ENCODE assay signal across 1 cellular context in genomic region chr4:137425281-137425680, GRCh38.
TF ChIP-seq lines count a peak whose summit lies in the region.

No MANE protein-coding gene starts in this region.

TF ChIP-seq in GM23338, 12 proteins besides CTCF, POLR2A, EP300 and RAD21 (continued from another document):
- TF ChIP-seq, protein P1, sequence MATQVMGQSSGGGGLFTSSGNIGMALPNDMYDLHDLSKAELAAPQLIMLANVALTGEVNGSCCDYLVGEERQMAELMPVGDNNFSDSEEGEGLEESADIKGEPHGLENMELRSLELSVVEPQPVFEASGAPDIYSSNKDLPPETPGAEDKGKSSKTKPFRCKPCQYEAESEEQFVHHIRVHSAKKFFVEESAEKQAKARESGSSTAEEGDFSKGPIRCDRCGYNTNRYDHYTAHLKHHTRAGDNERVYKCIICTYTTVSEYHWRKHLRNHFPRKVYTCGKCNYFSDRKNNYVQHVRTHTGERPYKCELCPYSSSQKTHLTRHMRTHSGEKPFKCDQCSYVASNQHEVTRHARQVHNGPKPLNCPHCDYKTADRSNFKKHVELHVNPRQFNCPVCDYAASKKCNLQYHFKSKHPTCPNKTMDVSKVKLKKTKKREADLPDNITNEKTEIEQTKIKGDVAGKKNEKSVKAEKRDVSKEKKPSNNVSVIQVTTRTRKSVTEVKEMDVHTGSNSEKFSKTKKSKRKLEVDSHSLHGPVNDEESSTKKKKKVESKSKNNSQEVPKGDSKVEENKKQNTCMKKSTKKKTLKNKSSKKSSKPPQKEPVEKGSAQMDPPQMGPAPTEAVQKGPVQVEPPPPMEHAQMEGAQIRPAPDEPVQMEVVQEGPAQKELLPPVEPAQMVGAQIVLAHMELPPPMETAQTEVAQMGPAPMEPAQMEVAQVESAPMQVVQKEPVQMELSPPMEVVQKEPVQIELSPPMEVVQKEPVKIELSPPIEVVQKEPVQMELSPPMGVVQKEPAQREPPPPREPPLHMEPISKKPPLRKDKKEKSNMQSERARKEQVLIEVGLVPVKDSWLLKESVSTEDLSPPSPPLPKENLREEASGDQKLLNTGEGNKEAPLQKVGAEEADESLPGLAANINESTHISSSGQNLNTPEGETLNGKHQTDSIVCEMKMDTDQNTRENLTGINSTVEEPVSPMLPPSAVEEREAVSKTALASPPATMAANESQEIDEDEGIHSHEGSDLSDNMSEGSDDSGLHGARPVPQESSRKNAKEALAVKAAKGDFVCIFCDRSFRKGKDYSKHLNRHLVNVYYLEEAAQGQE (IDR thresholded peaks at IDR 0.05; ENCODE audit: unreplicated experiment): no peak
- no peak for TF ChIP-seq NANOG (IDR thresholded peaks at IDR 0.05; ENCODE audit: borderline replicate concordance)
- TF ChIP-seq EZH2phosphoT487 (IDR thresholded peaks at IDR 0.05; ENCODE audit: unreplicated experiment): no peak
